16 cellular contexts compared by ENCODE assay signal in genomic region chr7:85489498-85489897, GRCh38.
DNase-seq lines count a peak whose midpoint lies in the region; ATAC-seq, FAIRE-seq and TF ChIP-seq lines count a peak whose summit lies in the region.
"Had no signal": no experiment of that assay in that cellular context is flagged by ENCODE, and none has a peak within 500 bp of the region (broad histone marks: within the 10 kb centered on the region; RNA-seq: fewer than 3 reads in every experiment).

No MANE protein-coding gene starts in this region.

- WGBS in mammary epithelial cell (ENCODE audit: low coverage, missing lambda C conversion rate), result 45% methylated on average over 3 of the region's 3 CpGs

- no peak overlapping the region for H3K4me2 ChIP-seq in mammary epithelial cell (ENCODE audit: insufficient read depth, low read depth, low read length)
- H3K4me2 ChIP-seq in fibroblast of lung (ENCODE audit: extremely low read depth, insufficient read depth, low read length), result no peak overlapping the region
- H3K4me2 ChIP-seq: GM23338 had no signal

- TF ChIP-seq CTCF in mammary epithelial cell (conservative IDR thresholded peaks at IDR 0.05 in 1 of 2, IDR thresholded peaks at IDR 0.05 in 1 of 2; ENCODE audit: extremely low read depth in 1 of 2, insufficient read depth in 1 of 2, low read depth in 1 of 2, low read length in 2 of 2), result no peak
- TF ChIP-seq CTCF in breast epithelium (IDR thresholded peaks at IDR 0.05), result no peak
- no peak for TF ChIP-seq CTCF in fibroblast of lung (conservative IDR thresholded peaks at IDR 0.05 in 1 of 2, IDR thresholded peaks at IDR 0.05 in 1 of 2; ENCODE audit: low read depth in 1 of 2, low read length in 2 of 2)

- peak; percentile 48 for FAIRE-seq in urothelium cell line (lab: Jason Lieb, UNC)
- FAIRE-seq: K562 had no signal

- H3K4me1 ChIP-seq in mammary epithelial cell (ENCODE audit: insufficient read depth, low read length), result no peaks in the 10 kb centered on the region
- no peaks in the 10 kb centered on the region for H3K4me1 ChIP-seq in breast epithelium
- H3K4me1 ChIP-seq in fibroblast of lung (ENCODE audit: control insufficient read depth, extremely low read depth, insufficient read depth, low read length), result no peaks in the 10 kb centered on the region

- CTCF ChIA-PET in mammary epithelial cell (lab: Charles Lee; ENCODE audit: low non-redundant PET), result no interaction called here

- H3K27ac ChIP-seq in mammary epithelial cell (ENCODE audit: insufficient read depth, low read depth, low read length) (no peak overlapping the region), breast epithelium (no peak overlapping the region), fibroblast of lung (ENCODE audit: insufficient read depth, low read length) (no peak overlapping the region)

- dilution Hi-C loops in mammary epithelial cell (cut with HindIII; ENCODE audit: low sequenced_read_pairs), result no loop called here

- H3K9ac ChIP-seq in mammary epithelial cell (ENCODE audit: insufficient read depth, low read length), result no peak overlapping the region
- H3K9ac ChIP-seq in fibroblast of lung (ENCODE audit: insufficient read depth, low read length), result no peak overlapping the region

- in situ Hi-C loops in mammary epithelial cell (cut with MboI; ENCODE audit: low sequenced_read_pairs in 2 of 2), result no loop called here

- no TSS peak for BruUV-seq in mammary epithelial cell (replicated peaks; lab: Mats Ljungman, UMichigan)

- no peaks in the 10 kb centered on the region for H3K27me3 ChIP-seq in mammary epithelial cell (ENCODE audit: insufficient read depth, low read length)
- no peaks in the 10 kb centered on the region for H3K27me3 ChIP-seq in breast epithelium
- H3K27me3 ChIP-seq in fibroblast of lung (ENCODE audit: control insufficient read depth, insufficient read depth, low read length), result no peaks in the 10 kb centered on the region

- ATAC-seq in GM21447 (IDR thresholded peaks at IDR 0.05; ENCODE audit: unreplicated experiment), result no peak
- ATAC-seq: GM23338, K562, sciatic nerve, T-cell had no signal

- H2AFZ ChIP-seq in mammary epithelial cell (ENCODE audit: low read depth, low read length), result no peak overlapping the region
- H2AFZ ChIP-seq in fibroblast of lung (ENCODE audit: low read length), result no peak overlapping the region
- H2AFZ ChIP-seq: GM23338 had no signal

- no peaks in the 10 kb centered on the region for H3K9me3 ChIP-seq in mammary epithelial cell (replicated peaks; ENCODE audit: insufficient read depth, low read length)
- H3K9me3 ChIP-seq in breast epithelium, result peaks cover 0 to 8% of the 10 kb centered on the region in 2 donors
- H3K9me3 ChIP-seq in fibroblast of lung (ENCODE audit: control insufficient read depth, insufficient read depth, low read depth, low read length), result no peaks in the 10 kb centered on the region

- H4K20me1 ChIP-seq in mammary epithelial cell (ENCODE audit: insufficient read depth, low read length) (no peaks in the 10 kb centered on the region), fibroblast of lung (ENCODE audit: control insufficient read depth, extremely low read depth, insufficient read depth, low read length) (no peaks in the 10 kb centered on the region)

- peak; percentile 66 for DNase-seq in mammary epithelial cell
- no peak for DNase-seq in breast epithelium (ENCODE audit: low spot score in 2 of 2)
- peak; percentile 82 for DNase-seq in RPMI7951 (ENCODE audit: low read depth)
- DNase-seq in fibroblast of lung (ENCODE audit: low read depth in 2 of 2), result peak; percentile 52 to 99
- peak; percentile 63 for DNase-seq in urothelium cell line (ENCODE audit: low spot score)
- DNase-seq in erythroblast (lab: John Stamatoyannopoulos, UW), result no peak
- no peak for DNase-seq in NCI-H2171 (lab: John Stamatoyannopoulos, UW)
- DNase-seq: COR-L47; NCI-H1417; NCI-H446; stimulated activated naive CD4-positive, alpha-beta T cell; T-cell had no signal

- intact Hi-C loops in mammary epithelial cell (cut with micrococcal nuclease), result no loop called here
- intact Hi-C loops in breast epithelium (cut with DNase I; ENCODE audit: low total_unique reads), result no loop called here

- H3K79me2 ChIP-seq in mammary epithelial cell (ENCODE audit: insufficient read depth, low read length) (no peaks in the 10 kb centered on the region), fibroblast of lung (ENCODE audit: control insufficient read depth, insufficient read depth, low read length) (no peaks in the 10 kb centered on the region)

- no peaks in the 10 kb centered on the region for H3K36me3 ChIP-seq in mammary epithelial cell (ENCODE audit: insufficient read depth, low read length)
- no peaks in the 10 kb centered on the region for H3K36me3 ChIP-seq in breast epithelium
- no peaks in the 10 kb centered on the region for H3K36me3 ChIP-seq in fibroblast of lung (ENCODE audit: control insufficient read depth, insufficient read depth, low read length)

- no peak for TF ChIP-seq POLR2A in breast epithelium (IDR thresholded peaks at IDR 0.05)
- TF ChIP-seq POLR2A in erythroblast (IDR thresholded peaks at IDR 0.05; ENCODE audit: low read length), result no peak

- H3K4me3 ChIP-seq in mammary epithelial cell (replicated peaks in 1 of 3; ENCODE audit: insufficient read depth in 1 of 3, low read depth in 2 of 3, low read length in 3 of 3) (no peak overlapping the region), breast epithelium (no peak overlapping the region), fibroblast of lung (replicated peaks in 1 of 4; ENCODE audit: control extremely low read depth in 1 of 4, insufficient read depth in 1 of 4, low read depth in 3 of 4, low read length in 4 of 4) (no peak overlapping the region)
- H3K4me3 ChIP-seq: GM23338, K562 had no signal

Comparison
In these comparisons a context has a peak if more than half of its experiments do, and no peak if none do; other contexts are left out.
1. DNase-seq: peak in mammary epithelial cell (single experiment), RPMI7951 (single experiment), fibroblast of lung (2 of 2) and urothelium cell line (single experiment); none in breast epithelium (0 of 2), erythroblast (0 of 2) and NCI-H2171 (single experiment).